ENCODE assay signal across 8 cellular contexts in genomic region chr9:130938652-130939404, GRCh38. TPM values are rescaled to one million over a fixed set of nuclear protein-coding genes. Genes with fewer than 3 reads are reported as not detected.
DNase-seq lines count a peak whose midpoint lies in the region; ATAC-seq and TF ChIP-seq lines count a peak whose summit lies in the region.

FIBCD1 (minus strand) TSS chr9:130939247; CDS start chr9:130938607, 640 bp downstream.

- H3K27ac ChIP-seq in adrenal gland, result no peak within 1 kb of the TSS
- peak within 1 kb of the TSS in 1 of 2 donors; percentile 12 for H3K27ac ChIP-seq in thoracic aorta

- H3K9me3 ChIP-seq in adrenal gland (replicated peaks in 1 of 3) (no peaks in the 10 kb centered on the region), thoracic aorta (no peaks in the 10 kb centered on the region)

- H3K4me3 ChIP-seq in adrenal gland (peak within 1 kb of the TSS in 2 of 4 donors; percentile 30 to 68), thoracic aorta (peak within 1 kb of the TSS; percentile 71)

- peak in 3 of 6 experiments; percentile 12 to 22 (median 15) for TF ChIP-seq CTCF in adrenal gland (IDR thresholded peaks at IDR 0.05)
- peak; percentile 23 for TF ChIP-seq CTCF in thoracic aorta (IDR thresholded peaks at IDR 0.05)

- ATAC-seq in thoracic aorta (ENCODE audit: insufficient number of reproducible peaks, low FRiP score, low read depth) (no peak), GM18909 (IDR thresholded peaks at IDR 0.05; ENCODE audit: poor library complexity, unreplicated experiment) (no peak)

- intact Hi-C loops in adrenal gland (cut with DNase I), result loop anchor here in 1 of 2 donors (10.0 kb wide), 1 partner anchor 234 kb away; no protein-coding TSS in a partner anchor

- H3K27me3 ChIP-seq in adrenal gland, result peaks cover 39% of the 10 kb centered on the region
- peaks cover 13% of the 10 kb centered on the region for H3K27me3 ChIP-seq in thoracic aorta (replicated peaks; ENCODE audit: insufficient read depth)

- peaks cover 32 to 39% of the 10 kb centered on the region in 2 donors for H3K4me1 ChIP-seq in adrenal gland (replicated peaks in 1 of 2)
- peaks cover 16 to 40% of the 10 kb centered on the region in 2 donors for H3K4me1 ChIP-seq in thoracic aorta (ENCODE audit: control insufficient read depth in 1 of 2, low read depth in 2 of 2)

- 0 to 1% (median 0%) methylated on average over 32 to 94 of the region's 98 CpGs for WGBS in adrenal gland, 4 donors

- no peak for TF ChIP-seq POLR2A in adrenal gland (IDR thresholded peaks at IDR 0.05)

- DNase-seq in NCI-H524 (lab: John Stamatoyannopoulos, UW), result peak; percentile 27 to 53
- no peak for DNase-seq in NCI-H524 treated with DMSO at 0.1 percent for 48 hours (lab: John Stamatoyannopoulos, UW)
- peak; percentile 48 for DNase-seq in MV-4-11 (lab: John Stamatoyannopoulos, UW)
- no peak for DNase-seq in adrenal gland
- peak; percentile 53 for DNase-seq in iris pigment epithelial cell (ENCODE audit: low read depth)
- no peak for DNase-seq in thoracic aorta (ENCODE audit: low spot score)
- DNase-seq in activated CD4-positive, CD25-positive, alpha-beta regulatory T cell (lab: John Stamatoyannopoulos, UW), result no peak

- H3K36me3 ChIP-seq in adrenal gland (replicated peaks in 1 of 2), result no peaks in the 10 kb centered on the region
- H3K36me3 ChIP-seq in thoracic aorta, result no peaks in the 10 kb centered on the region

RNA-seq across cellular contexts. Expression of gene FIBCD1, which starts in this region (rescaled TPM):
- 10 to 100 TPM in 6 of 8 donors, 1 to 10 TPM in 2; 1.5 to 25.7 (median 18.3) TPM for total RNA-seq in adrenal gland
- polyA plus RNA-seq in adrenal gland, result 10 to 100 TPM in 2 of 3 donors, under 1 TPM in 1; 0.11 to 55.7 (median 26.6) TPM
- not detected for total RNA-seq in thoracic aorta

Comparison
In these comparisons a context has a peak if more than half of its experiments do, and no peak if none do; other contexts are left out.
1. DNase-seq: peak in NCI-H524 (2 of 2), MV-4-11 (single experiment) and iris pigment epithelial cell (single experiment); none in NCI-H524 treated with DMSO at 0.1 percent for 48 hours (single experiment), adrenal gland (0 of 7), thoracic aorta (single experiment) and activated CD4-positive, CD25-positive, alpha-beta regulatory T cell (0 of 4).